11 cellular contexts compared by ENCODE assay signal in the genomic region with DNA sequence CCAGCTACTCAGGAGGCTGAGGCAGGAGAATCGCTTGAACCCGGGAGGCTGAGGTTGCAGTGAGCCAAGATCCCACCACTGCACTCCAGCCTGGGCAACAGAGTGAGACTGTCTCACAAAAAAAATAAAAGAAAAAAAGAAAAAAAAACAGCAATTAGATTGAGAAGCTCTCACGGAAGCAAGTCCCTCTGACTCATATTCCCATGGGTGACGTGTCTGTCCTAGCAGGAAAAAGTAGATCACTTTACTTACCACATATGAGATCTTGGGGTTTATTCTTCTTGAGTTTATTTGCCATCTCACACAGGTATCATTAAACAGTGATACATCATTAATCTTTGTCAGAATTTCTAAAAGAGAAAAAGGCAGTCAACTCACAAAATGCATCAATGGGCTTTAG.
A peak's percentile ranks its signal among the peaks of the same experiment; 100 is the strongest.
DNase-seq lines count a peak whose midpoint lies in the region; ATAC-seq and TF ChIP-seq lines count a peak whose summit lies in the region.
"Had no signal": no experiment of that assay in that cellular context is flagged by ENCODE, and none has a peak within 500 bp of the region (broad histone marks: within the 10 kb centered on the region; RNA-seq: fewer than 3 reads in every experiment).

No MANE protein-coding gene starts in this region.

- POLR2A ChIA-PET in CD8-positive, alpha-beta T cell (lab: Charles Lee): no interaction called here

- peaks cover 9% of the 10 kb centered on the region for H3K4me1 Mint-ChIP-seq in nephron
- H3K4me1 Mint-ChIP-seq in CD8-positive, alpha-beta T cell (ENCODE audit: low read depth): no peaks in the 10 kb centered on the region
- H3K4me1 Mint-ChIP-seq: activated naive CD4-positive, alpha-beta T cell treated with anti-CD3 and anti-CD28 coated beads, Interleukin-2, amount 10 ng/mL, durations not matched to agents 7 days and 5 days had no signal

- H3K4me1 ChIP-seq in CD8-positive, alpha-beta T cell (ENCODE audit: insufficient read depth, low read length): no peaks in the 10 kb centered on the region
- no peaks in the 10 kb centered on the region for H3K4me1 ChIP-seq in gastrocnemius medialis

- no peak for ATAC-seq in GM18502 (IDR thresholded peaks at IDR 0.05; ENCODE audit: poor library complexity, unreplicated experiment)
- ATAC-seq in CD8-positive, alpha-beta T cell: no peak
- no peak for ATAC-seq in gastrocnemius medialis

- H3K27ac ChIP-seq in CD8-positive, alpha-beta T cell (ENCODE audit: low read depth, low read length): no peak overlapping the region
- H3K27ac ChIP-seq in gastrocnemius medialis: no peak overlapping the region

- no peaks in the 10 kb centered on the region for H3K27me3 Mint-ChIP-seq in nephron (ENCODE audit: low read depth)
- H3K27me3 Mint-ChIP-seq in CD8-positive, alpha-beta T cell (ENCODE audit: low read depth): no peaks in the 10 kb centered on the region
- H3K27me3 Mint-ChIP-seq: activated naive CD4-positive, alpha-beta T cell treated with anti-CD3 and anti-CD28 coated beads, Interleukin-2, amount 10 ng/mL, durations not matched to agents 7 days and 5 days; memory B cell had no signal

- H3K36me3 Mint-ChIP-seq in nephron (ENCODE audit: low read depth): peaks cover 31% of the 10 kb centered on the region
- H3K36me3 Mint-ChIP-seq in CD8-positive, alpha-beta T cell: peaks cover 30% of the 10 kb centered on the region
- H3K36me3 Mint-ChIP-seq: memory B cell had no signal

- H3K9me3 Mint-ChIP-seq in nephron: no peaks in the 10 kb centered on the region
- H3K9me3 Mint-ChIP-seq in CD8-positive, alpha-beta T cell: no peaks in the 10 kb centered on the region
- H3K9me3 Mint-ChIP-seq: activated naive CD4-positive, alpha-beta T cell treated with anti-CD3 and anti-CD28 coated beads, Interleukin-2, amount 10 ng/mL, durations not matched to agents 7 days and 5 days; memory B cell had no signal

- TF ChIP-seq CTCF in NB4 (IDR thresholded peaks at IDR 0.05; ENCODE audit: low read depth, low read length) (no peak), nephron (IDR thresholded peaks at IDR 0.05; ENCODE audit: unreplicated experiment in 3 of 3) (no peak), gastrocnemius medialis (IDR thresholded peaks at IDR 0.05 in 4 of 5, conservative IDR thresholded peaks at IDR 0.05 in 1 of 5) (no peak)
- TF ChIP-seq CTCF in CD8-positive, alpha-beta T cell (IDR thresholded peaks at IDR 0.05): no peak

- no peaks in the 10 kb centered on the region for H3K9me3 ChIP-seq in CD8-positive, alpha-beta T cell (ENCODE audit: low read length)
- no peaks in the 10 kb centered on the region for H3K9me3 ChIP-seq in gastrocnemius medialis

- CTCF ChIA-PET in CD8-positive, alpha-beta T cell (lab: Charles Lee): interaction anchor here (0.7 to 4.1 kb wide), 13 partner anchors 10 to 680 kb away, joined by 3 to 61 read pairs (median 4); partner anchors contain the start of gene HSDL2

- H3K36me3 ChIP-seq in CD8-positive, alpha-beta T cell (ENCODE audit: insufficient read depth, low read length): no peaks in the 10 kb centered on the region
- no peaks in the 10 kb centered on the region for H3K36me3 ChIP-seq in gastrocnemius medialis

- peak; percentile 97 for DNase-seq in Caki2 (ENCODE audit: low read depth)
- peak; percentile 76 for DNase-seq in NB4 (ENCODE audit: low read depth)
- DNase-seq in dedifferentiated amniotic fluid mesenchymal stem cell (ENCODE audit: extremely low spot score): peak; percentile 66
- DNase-seq in NCI-H2227 (lab: John Stamatoyannopoulos, UW; ENCODE audit: unreplicated experiment): no peak
- DNase-seq in CD8-positive, alpha-beta T cell: no peak
- no peak for DNase-seq in gastrocnemius medialis
- DNase-seq: KG1 had no signal

- H3K27me3 ChIP-seq in CD8-positive, alpha-beta T cell (ENCODE audit: insufficient read depth, low read length): no peaks in the 10 kb centered on the region
- no peaks in the 10 kb centered on the region for H3K27me3 ChIP-seq in gastrocnemius medialis

- no peak overlapping the region for H3K4me3 Mint-ChIP-seq in nephron
- no peak overlapping the region for H3K4me3 Mint-ChIP-seq in CD8-positive, alpha-beta T cell
- H3K4me3 Mint-ChIP-seq: activated naive CD4-positive, alpha-beta T cell treated with anti-CD3 and anti-CD28 coated beads, Interleukin-2, amount 10 ng/mL, durations not matched to agents 7 days and 5 days; memory B cell had no signal

- peak overlapping the region; percentile 51 to 63 (median 55) for H3K27ac Mint-ChIP-seq in nephron
- H3K27ac Mint-ChIP-seq in CD8-positive, alpha-beta T cell: no peak overlapping the region
- H3K27ac Mint-ChIP-seq: activated naive CD4-positive, alpha-beta T cell treated with anti-CD3 and anti-CD28 coated beads, Interleukin-2, amount 10 ng/mL, durations not matched to agents 7 days and 5 days; memory B cell had no signal

- intact Hi-C loops in CD8-positive, alpha-beta T cell (cut with DNase I, micrococcal nuclease): no loop called here
- intact Hi-C loops in gastrocnemius medialis (cut with DNase I; ENCODE audit: low total_unique reads): no loop called here

- in situ Hi-C loops in Caki2 (cut with HindIII; ENCODE audit: low pct_unique_long_range_greater_than_20kb, low sequenced_read_pairs): no loop called here
- in situ Hi-C loops in gastrocnemius medialis (cut with MboI; ENCODE audit: low sequenced_read_pairs in 4 of 4): loop anchor here in 1 of 4 donors (25.0 kb wide), 2 partner anchors 100 kb away; no protein-coding TSS in a partner anchor

- no peak for TF ChIP-seq POLR2A in NB4 (IDR thresholded peaks at IDR 0.05; ENCODE audit: extremely low read depth, insufficient read length)
- no peak for TF ChIP-seq POLR2A in gastrocnemius medialis (IDR thresholded peaks at IDR 0.05)

- H3K4me3 ChIP-seq in NB4 (ENCODE audit: low read depth, low read length) (no peak overlapping the region), gastrocnemius medialis (no peak overlapping the region)
- no peak overlapping the region for H3K4me3 ChIP-seq in CD8-positive, alpha-beta T cell (ENCODE audit: low read depth, low read length)

Comparison
In these comparisons a context has a peak if more than half of its experiments do, and no peak if none do; other contexts are left out.
1. DNase-seq: peak in Caki2 (single experiment), NB4 (single experiment) and dedifferentiated amniotic fluid mesenchymal stem cell (single experiment); none in NCI-H2227 (single experiment), CD8-positive, alpha-beta T cell (0 of 7) and gastrocnemius medialis (0 of 2).